ENCODE assay signal across 8 cellular contexts in genomic region chr12:12561305-12562015, GRCh38.
DNase-seq lines count a peak whose midpoint lies in the region; ATAC-seq lines count a peak whose summit lies in the region.

No MANE protein-coding gene starts in this region.

- H3K9me3 ChIP-seq in KOPT-K1 (ENCODE audit: insufficient read depth, low read length, poor library complexity, severe bottlenecking): no peaks in the 10 kb centered on the region

- H3K27ac ChIP-seq in KOPT-K1 (ENCODE audit: low read depth, low read length, poor library complexity, severe bottlenecking) (peak overlapping the region; percentile 50), caudate nucleus (ENCODE audit: low read depth, low read length) (peak overlapping the region; percentile 99), skin epidermis (peak overlapping the region; percentile 89 to 100 (median 100))

- DNase-seq in EL (peak; percentile 56), caudate nucleus (lab: John Stamatoyannopoulos, UW) (peak in 54 of 61 donors; percentile 5 to 73 (median 35)), iris pigment epithelial cell (ENCODE audit: low read depth) (peak; percentile 64), SKM-1 treated with dmso at 0.1 percent for 144 hours (lab: John Stamatoyannopoulos, UW; ENCODE audit: unreplicated experiment) (no peak)
- peak; percentile 11 to 30 (median 24) for DNase-seq in activated CD4-positive, CD25-positive, alpha-beta regulatory T cell (lab: John Stamatoyannopoulos, UW)

- no peaks in the 10 kb centered on the region for H3K36me3 ChIP-seq in KOPT-K1 (ENCODE audit: insufficient read depth, low read length)

- peak overlapping the region; percentile 50 to 90 (median 73) for H3K4me3 ChIP-seq in skin epidermis

- no peak for ATAC-seq in GM19397 (IDR thresholded peaks at IDR 0.05; ENCODE audit: unreplicated experiment)

Comparison
In these comparisons a context has a peak if more than half of its experiments do, and no peak if none do; other contexts are left out.
1. H3K27ac ChIP-seq: peak in every context shown above with its lines; median percentile 100 in skin epidermis; 99 in caudate nucleus; 50 in KOPT-K1.